ENCODE assay signal across 1 cellular context in genomic region chr1:11012260-11013159, GRCh38.
A peak's percentile ranks its signal among the peaks of the same experiment; 100 is the strongest.
TF ChIP-seq lines count a peak whose summit lies in the region.

TARDBP (plus strand) TSS chr1:11012654; CDS start chr1:11013728, 1,074 bp downstream.

TF ChIP-seq in K562, 482 proteins besides CTCF, POLR2A, EP300 and RAD21 (continued from another document and continues in another):
- TF ChIP-seq RNF219 (CRISPR knock-in tag; IDR thresholded peaks at IDR 0.05): no peak
- no peak for TF ChIP-seq CREBBP (IDR thresholded peaks at IDR 0.05; ENCODE audit: low read depth, low read length)
- peak; percentile 94 for TF ChIP-seq POLR2B (IDR thresholded peaks at IDR 0.05; ENCODE audit: low read depth, partially characterized antibody)
- TF ChIP-seq ZC3H11A (IDR thresholded peaks at IDR 0.05; ENCODE audit: low read depth, low read length): peak; percentile 32; the same call in 1 of the 2 replicates
- no peak for TF ChIP-seq NFXL1 (CRISPR knock-in tag; IDR thresholded peaks at IDR 0.05)
- no peak for TF ChIP-seq BRF1 (IDR thresholded peaks at IDR 0.05; ENCODE audit: borderline replicate concordance, extremely low read depth, insufficient read length)
- TF ChIP-seq, protein P1, sequence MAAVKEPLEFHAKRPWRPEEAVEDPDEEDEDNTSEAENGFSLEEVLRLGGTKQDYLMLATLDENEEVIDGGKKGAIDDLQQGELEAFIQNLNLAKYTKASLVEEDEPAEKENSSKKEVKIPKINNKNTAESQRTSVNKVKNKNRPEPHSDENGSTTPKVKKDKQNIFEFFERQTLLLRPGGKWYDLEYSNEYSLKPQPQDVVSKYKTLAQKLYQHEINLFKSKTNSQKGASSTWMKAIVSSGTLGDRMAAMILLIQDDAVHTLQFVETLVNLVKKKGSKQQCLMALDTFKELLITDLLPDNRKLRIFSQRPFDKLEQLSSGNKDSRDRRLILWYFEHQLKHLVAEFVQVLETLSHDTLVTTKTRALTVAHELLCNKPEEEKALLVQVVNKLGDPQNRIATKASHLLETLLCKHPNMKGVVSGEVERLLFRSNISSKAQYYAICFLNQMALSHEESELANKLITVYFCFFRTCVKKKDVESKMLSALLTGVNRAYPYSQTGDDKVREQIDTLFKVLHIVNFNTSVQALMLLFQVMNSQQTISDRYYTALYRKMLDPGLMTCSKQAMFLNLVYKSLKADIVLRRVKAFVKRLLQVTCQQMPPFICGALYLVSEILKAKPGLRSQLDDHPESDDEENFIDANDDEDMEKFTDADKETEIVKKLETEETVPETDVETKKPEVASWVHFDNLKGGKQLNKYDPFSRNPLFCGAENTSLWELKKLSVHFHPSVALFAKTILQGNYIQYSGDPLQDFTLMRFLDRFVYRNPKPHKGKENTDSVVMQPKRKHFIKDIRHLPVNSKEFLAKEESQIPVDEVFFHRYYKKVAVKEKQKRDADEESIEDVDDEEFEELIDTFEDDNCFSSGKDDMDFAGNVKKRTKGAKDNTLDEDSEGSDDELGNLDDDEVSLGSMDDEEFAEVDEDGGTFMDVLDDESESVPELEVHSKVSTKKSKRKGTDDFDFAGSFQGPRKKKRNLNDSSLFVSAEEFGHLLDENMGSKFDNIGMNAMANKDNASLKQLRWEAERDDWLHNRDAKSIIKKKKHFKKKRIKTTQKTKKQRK (IDR thresholded peaks at IDR 0.05; ENCODE audit: borderline replicate concordance, low read depth, low read length): no peak
- peak; percentile 87 for TF ChIP-seq PML (IDR thresholded peaks at IDR 0.05; ENCODE audit: low read length)
- TF ChIP-seq KAT2B (IDR thresholded peaks at IDR 0.05; ENCODE audit: low read depth, low read length): no peak
- TF ChIP-seq MIER1 (IDR thresholded peaks at IDR 0.05; ENCODE audit: low read depth): peak; percentile 82
- TF ChIP-seq TCF7 (IDR thresholded peaks at IDR 0.05; ENCODE audit: borderline replicate concordance): no peak
- peak; percentile 72 for TF ChIP-seq CTBP1 (IDR thresholded peaks at IDR 0.05; ENCODE audit: borderline replicate concordance)
- TF ChIP-seq TFE3 (CRISPR knock-in tag; IDR thresholded peaks at IDR 0.05): no peak
- TF ChIP-seq ATF6 (CRISPR knock-in tag; IDR thresholded peaks at IDR 0.05): no peak; the same call in 1 of the 2 replicates
- TF ChIP-seq PTBP1 (IDR thresholded peaks at IDR 0.05; ENCODE audit: low read depth, low read length): no peak
- TF ChIP-seq CUX1 (CRISPR knock-in tag; IDR thresholded peaks at IDR 0.05): no peak
- TF ChIP-seq ZNF444 (CRISPR knock-in tag; IDR thresholded peaks at IDR 0.05): no peak
- TF ChIP-seq ZNF436 (CRISPR knock-in tag; IDR thresholded peaks at IDR 0.05): no peak
- TF ChIP-seq KLF16 (IDR thresholded peaks at IDR 0.05): no peak
- no peak for TF ChIP-seq ZNF318 (IDR thresholded peaks at IDR 0.05; ENCODE audit: borderline replicate concordance in 1 of 2, low read depth in 1 of 2)
- TF ChIP-seq MCM7 (IDR thresholded peaks at IDR 0.05): no peak
- TF ChIP-seq NFE2 (IDR thresholded peaks at IDR 0.05; ENCODE audit: low read depth): no peak
- TF ChIP-seq THRB (CRISPR knock-in tag; conservative IDR thresholded peaks at IDR 0.05): no peak
- TF ChIP-seq PHTF2 (CRISPR knock-in tag; IDR thresholded peaks at IDR 0.05): no peak
- peak; percentile 66 for TF ChIP-seq GTF2A2 (tag; IDR thresholded peaks at IDR 0.05)
- TF ChIP-seq ZNF780A (CRISPR knock-in tag; IDR thresholded peaks at IDR 0.05): no peak
- TF ChIP-seq ZKSCAN1 (IDR thresholded peaks at IDR 0.05; ENCODE audit: low read depth, low read length): no peak
